In the genomic region with DNA sequence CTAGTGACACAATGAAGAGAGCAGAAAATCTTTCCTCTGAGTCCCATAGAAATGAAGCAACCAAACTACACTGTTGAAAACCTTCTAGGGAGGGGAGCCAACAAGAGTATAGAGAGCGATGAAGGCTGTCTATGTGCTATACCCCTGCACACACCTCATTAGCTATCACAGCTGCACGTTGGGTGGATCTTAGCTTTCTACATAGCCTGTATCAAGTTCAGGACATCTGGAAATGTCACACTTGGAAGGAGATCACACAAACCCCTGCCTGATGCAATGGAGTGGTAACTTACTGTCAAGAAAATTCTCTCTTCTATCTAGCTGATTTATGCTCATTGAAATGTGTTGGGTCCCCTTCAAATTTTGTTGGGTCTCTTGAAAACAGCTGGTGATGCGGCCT, we compare ENCODE assay signal across 27 cellular contexts.
"Had no signal": no experiment of that assay in that cellular context is flagged by ENCODE, and none has a peak within 500 bp of the region (broad histone marks: within the 10 kb centered on the region; RNA-seq: fewer than 3 reads in every experiment).

No MANE protein-coding gene starts in this region.

- DNase-seq: effector memory CD4-positive, alpha-beta T cell; foreskin fibroblast; glutamatergic neuron; left ventricle myocardium inferior; lower lobe of right lung; midbrain; nucleus accumbens; retina; right lobe of liver; spleen; stimulated activated CD4-positive, alpha-beta T cell treated with anti-CD3 and anti-CD28 coated beads, Interleukin-15, amount 100 ng/mL, for 24 hours; stimulated activated CD4-positive, alpha-beta T cell treated with anti-CD3 and anti-CD28 coated beads, Interleukin-1b, Interleukin-23, amount 100 ng/mL, for 48 hours; stimulated activated CD4-positive, alpha-beta T cell treated with anti-CD3 and anti-CD28 coated beads, Interleukin-4, amount 100 ng/mL, for 24 hours; stimulated activated naive B cell treated with anti-CD40 and anti-IgM and Interleukin-4, amounts not matched to agents 10 μg/mL and 1 μg/mL and 100 μg/mL, for 72 hours; stimulated activated naive CD8-positive, alpha-beta T cell treated with anti-CD3 and anti-CD28 coated beads, Interleukin-15, amount 100 ng/mL, for 72 hours; testis; upper lobe of right lung had no signal

- H3K36me3 ChIP-seq: esophagus muscularis mucosa, gastroesophageal sphincter, left ventricle myocardium inferior, lower lobe of right lung, neural progenitor cell, prostate gland, right lobe of liver, spleen, tibial nerve, upper lobe of right lung, vagina had no signal

- H3K4me2 ChIP-seq: neural progenitor cell had no signal

- H3K4me1 ChIP-seq: esophagus muscularis mucosa, gastroesophageal sphincter, left ventricle myocardium inferior, lower lobe of right lung, neural progenitor cell, parathyroid adenoma, prostate gland, right lobe of liver, testis, tibial nerve, upper lobe of right lung, vagina had no signal

- H3K27ac ChIP-seq: esophagus muscularis mucosa, gastroesophageal sphincter, left ventricle myocardium inferior, lower lobe of right lung, neural progenitor cell, parathyroid adenoma, prostate gland, right lobe of liver, testis, tibial nerve, upper lobe of right lung, vagina had no signal

- FAIRE-seq: endometrium, keratinocyte had no signal

- H3K79me2 ChIP-seq: parathyroid adenoma had no signal

- ATAC-seq: gastroesophageal sphincter; lower lobe of right lung; natural killer cell treated with Interleukin-12 subunit alpha and Interleukin-12 subunit beta and Interleukin-15 and Interleukin-18, amount 100 ng/mL, for 72 hours; right lobe of liver; stimulated activated naive B cell treated with anti-CD40 and anti-IgM and Interleukin-4, amounts not matched to agents 10 μg/mL and 1 μg/mL and 100 μg/mL, for 72 hours; stimulated activated naive CD8-positive, alpha-beta T cell treated with anti-CD3 and anti-CD28 coated beads, Interleukin-15, amount 100 ng/mL, for 72 hours; upper lobe of right lung had no signal

- H3K4me3 ChIP-seq: esophagus muscularis mucosa, gastroesophageal sphincter, left ventricle myocardium inferior, lower lobe of right lung, neural progenitor cell, prostate gland, right lobe of liver, spleen, testis, tibial nerve, upper lobe of right lung, vagina had no signal

- H3K27me3 ChIP-seq: esophagus muscularis mucosa, gastroesophageal sphincter, neural progenitor cell, right lobe of liver, spleen, testis, tibial nerve, upper lobe of right lung, vagina had no signal

- H3K9me3 ChIP-seq: prostate gland, right lobe of liver, testis, vagina had no signal

- H2AFZ ChIP-seq: neural progenitor cell, parathyroid adenoma had no signal

- H3K9ac ChIP-seq: neural progenitor cell, parathyroid adenoma had no signal
